22 cellular contexts compared by ENCODE assay signal in the genomic region with DNA sequence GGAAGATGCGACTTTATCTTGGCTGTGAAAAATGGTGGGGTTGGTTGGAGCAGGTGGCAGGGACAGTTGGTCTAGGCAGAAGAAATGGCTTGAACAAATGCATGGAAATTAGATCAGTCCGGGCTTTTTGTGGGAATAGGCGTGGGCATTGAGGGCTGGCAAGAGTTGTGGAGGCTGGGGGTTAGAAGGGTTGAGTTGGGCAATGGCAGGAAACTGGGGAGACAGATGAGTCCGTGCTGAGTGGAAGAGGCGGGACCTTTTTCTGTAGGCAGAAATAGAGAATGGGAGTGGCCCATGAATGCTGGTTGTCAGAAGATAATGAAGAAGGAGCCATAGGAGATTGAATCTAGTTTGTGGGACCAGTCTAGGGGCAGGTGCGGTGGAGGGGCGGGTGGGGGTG. TPM values are rescaled to one million over a fixed set of nuclear protein-coding genes. Genes with fewer than 3 reads are reported as not detected.
"Had no signal": no experiment of that assay in that cellular context is flagged by ENCODE, and none has a peak within 500 bp of the region (broad histone marks: within the 10 kb centered on the region; RNA-seq: fewer than 3 reads in every experiment).

No MANE protein-coding gene starts in this region.

- H3K4me3 ChIP-seq: adrenal gland, lung, psoas muscle, tibial nerve had no signal

- H3K27ac ChIP-seq: adrenal gland, psoas muscle, tibial nerve had no signal

- H3K27me3 ChIP-seq: tibial nerve had no signal

- DNase-seq: activated CD4-positive, alpha-beta T cell treated with anti-CD3 and anti-CD28 coated beads, Interleukin-2, amount 50 U/mL, for 1 hour; activated CD4-positive, CD25-positive, alpha-beta regulatory T cell treated with anti-CD3 and anti-CD28 coated beads, Interleukin-2, amount 50 U/mL, for 72 hours; activated CD8-positive, alpha-beta memory T cell treated with anti-CD3 and anti-CD28 coated beads for 24 hours; activated effector memory CD4-positive, alpha-beta T cell treated with anti-CD3 and anti-CD28 coated beads, Interleukin-2, amount 50 U/mL, for 16 hours; activated T-cell treated with anti-CD3 and anti-CD28 coated beads, Interleukin-2, amount 50 U/mL, for 72 hours; adrenal gland; effector memory CD8-positive, alpha-beta T cell; foreskin melanocyte; glutamatergic neuron; hippocampal formation; midbrain; naive B cell; psoas muscle; right cardiac atrium; small intestine; stimulated activated CD4-positive, alpha-beta T cell treated with anti-CD3 and anti-CD28 coated beads, Interleukin-15, amount 100 ng/mL, for 24 hours; stimulated activated CD4-positive, alpha-beta T cell treated with anti-CD3 and anti-CD28 coated beads, Interleukin-2, amount 100 ng/mL, for 48 hours; T1000 had no signal

- H3K9me3 ChIP-seq: adrenal gland, psoas muscle, tibial nerve had no signal

- H3K36me3 ChIP-seq: adrenal gland had no signal

- H3K4me1 ChIP-seq: adrenal gland had no signal

RNA-seq across cellular contexts. Expression of a gene that starts 6.9 kb away (rescaled TPM):
- total RNA-seq: activated T-cell treated with anti-CD3 and anti-CD28 coated beads, Interleukin-2, amount 50 U/mL, for 72 hours; osteocyte; T-helper 1 cell treated with Interleukin-12 subunit alpha and Interleukin-12 subunit beta and Interleukin-4 antibody, amounts not matched to agents 30 ng/mL and 1 ng/mL, for 36 hours had no signal
